25 cellular contexts compared by ENCODE assay signal in genomic region chr2:25435421-25435820, GRCh38.
"Had no signal": no experiment of that assay in that cellular context is flagged by ENCODE, and none has a peak within 500 bp of the region (broad histone marks: within the 10 kb centered on the region; RNA-seq: fewer than 3 reads in every experiment).

No MANE protein-coding gene starts in this region.

- ATAC-seq: naive thymus-derived CD4-positive, alpha-beta T cell; natural killer cell; psoas muscle; right cardiac atrium; right lobe of liver; stimulated activated effector memory CD8-positive, alpha-beta T cell treated with anti-CD3 and anti-CD28 coated beads, Interleukin-12 subunit alpha, Interleukin-12 subunit beta, amount 100 ng/mL, for 72 hours; stimulated activated naive B cell treated with anti-CD40 and anti-IgM and Interleukin-4, amounts not matched to agents 10 μg/mL and 1 μg/mL and 100 μg/mL, for 72 hours had no signal

- H3K4me1 Mint-ChIP-seq: neural progenitor cell had no signal

- FAIRE-seq: small intestine had no signal

- H3K36me3 Mint-ChIP-seq: natural killer cell; stimulated activated effector memory CD8-positive, alpha-beta T cell treated with anti-CD3 and anti-CD28 coated beads, Interleukin-12 subunit alpha, Interleukin-12 subunit beta, amount 100 ng/mL, for 72 hours had no signal

- H3K4me3 Mint-ChIP-seq: naive thymus-derived CD4-positive, alpha-beta T cell; natural killer cell; nephron; neural progenitor cell; stimulated activated effector memory CD8-positive, alpha-beta T cell treated with anti-CD3 and anti-CD28 coated beads, Interleukin-12 subunit alpha, Interleukin-12 subunit beta, amount 100 ng/mL, for 72 hours; stimulated activated naive B cell treated with anti-CD40 and anti-IgM and Interleukin-4, amounts not matched to agents 10 μg/mL and 1 μg/mL and 100 μg/mL, for 72 hours had no signal

- H3K27me3 Mint-ChIP-seq: naive thymus-derived CD4-positive, alpha-beta T cell; progenitor cell of endocrine pancreas; stimulated activated naive B cell treated with anti-CD40 and anti-IgM and Interleukin-4, amounts not matched to agents 10 μg/mL and 1 μg/mL and 100 μg/mL, for 72 hours had no signal

- H3K9me3 Mint-ChIP-seq: natural killer cell; nephron; stimulated activated effector memory CD8-positive, alpha-beta T cell treated with anti-CD3 and anti-CD28 coated beads, Interleukin-12 subunit alpha, Interleukin-12 subunit beta, amount 100 ng/mL, for 72 hours had no signal

- DNase-seq: naive thymus-derived CD4-positive, alpha-beta T cell; natural killer cell; occipital lobe; ovary; posterior cingulate gyrus; psoas muscle; right cardiac atrium; right lobe of liver; sigmoid colon; small intestine; stimulated activated CD4-positive, alpha-beta T cell treated with anti-CD3 and anti-CD28 coated beads, Interleukin-15, amount 100 ng/mL, for 24 hours; stimulated activated CD4-positive, alpha-beta T cell treated with anti-CD3 and anti-CD28 coated beads, Interleukin-2, amount 100 ng/mL, for 24 hours; stimulated activated CD4-positive, alpha-beta T cell treated with anti-CD3 and anti-CD28 coated beads, Interleukin-2, amount 100 ng/mL, for 48 hours; stimulated activated CD4-positive, alpha-beta T cell treated with anti-CD3 and anti-CD28 coated beads, Interleukin-4, amount 100 ng/mL, for 24 hours; stimulated activated naive B cell treated with anti-CD40 and anti-IgM and Interleukin-4, amounts not matched to agents 10 μg/mL and 1 μg/mL and 100 μg/mL, for 72 hours; stimulated activated naive CD4-positive, alpha-beta T cell treated with Interleukin-2 at 50 U/mL for 16 hours; stomach; thyroid gland; trophoblast cell; upper lobe of left lung; uterus had no signal

- H3K27ac Mint-ChIP-seq: naive thymus-derived CD4-positive, alpha-beta T cell; natural killer cell; nephron; neural progenitor cell; progenitor cell of endocrine pancreas; stimulated activated effector memory CD8-positive, alpha-beta T cell treated with anti-CD3 and anti-CD28 coated beads, Interleukin-12 subunit alpha, Interleukin-12 subunit beta, amount 100 ng/mL, for 72 hours; stimulated activated naive B cell treated with anti-CD40 and anti-IgM and Interleukin-4, amounts not matched to agents 10 μg/mL and 1 μg/mL and 100 μg/mL, for 72 hours had no signal
